31 cellular contexts compared by ENCODE assay signal in the genomic region with DNA sequence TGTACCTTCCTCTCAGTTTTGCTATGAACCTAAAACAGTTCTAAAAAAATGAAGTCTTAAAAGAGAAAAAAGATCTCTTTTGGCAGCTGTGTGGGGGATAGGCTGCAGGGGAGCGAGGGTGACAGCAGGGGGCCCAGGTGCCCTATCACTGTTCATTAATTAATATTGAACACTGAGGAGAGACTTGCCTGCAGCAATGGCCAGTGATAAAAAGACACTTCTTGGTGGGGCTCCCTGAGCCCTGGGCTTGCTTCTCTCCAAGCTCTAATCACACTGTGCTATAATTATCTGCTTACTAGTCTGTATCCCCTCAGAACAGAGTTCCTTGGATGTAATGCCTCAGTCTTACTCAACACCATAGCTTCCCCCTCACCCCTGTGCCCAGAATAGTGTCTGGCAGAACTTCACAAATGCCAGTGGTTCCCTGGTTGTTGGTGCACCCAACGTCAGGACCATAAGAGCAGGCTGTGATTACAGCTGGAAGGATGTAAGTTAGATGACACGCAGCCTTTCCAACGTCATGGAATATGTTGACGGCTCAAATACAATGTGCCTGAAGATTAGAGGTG. TPM values are rescaled to one million over a fixed set of nuclear protein-coding genes. Genes with fewer than 3 reads are reported as not detected.
"Had no signal": no experiment of that assay in that cellular context is flagged by ENCODE, and none has a peak within 500 bp of the region (broad histone marks: within the 10 kb centered on the region; RNA-seq: fewer than 3 reads in every experiment).

No MANE protein-coding gene starts in this region.

- ATAC-seq: activated CD4-positive, alpha-beta T cell treated with anti-CD3 and anti-CD28 coated beads for 36 hours; activated CD4-positive, CD25-positive, alpha-beta regulatory T cell treated with anti-CD3 and anti-CD28 coated beads, Interleukin-2, amount 50 U/mL, for 24 hours; activated CD8-positive, alpha-beta T cell treated with anti-CD3 and anti-CD28 coated beads, Interleukin-2, amount 10 ng/mL, durations not matched to agents 7 days and 5 days; WTC11 had no signal

- H3K27me3 ChIP-seq: ascending aorta, Peyer's patch, SJCRH30 had no signal

- H3K36me3 ChIP-seq: ascending aorta, MG63, Peyer's patch, SJCRH30 had no signal

- H3K4me3 ChIP-seq: ascending aorta, MG63, Peyer's patch, SJCRH30, SK-N-MC had no signal

- H3K27ac ChIP-seq: ascending aorta, Peyer's patch, RWPE1, SJCRH30, SK-N-MC had no signal

- H3K9me3 ChIP-seq: ascending aorta, MG63, Peyer's patch, SJCRH30 had no signal

- DNase-seq: activated CD4-positive, alpha-beta T cell treated with anti-CD3 and anti-CD28 coated beads for 36 hours; activated CD4-positive, alpha-beta T cell treated with anti-CD3 and anti-CD28 coated beads, Interleukin-2, amount 10 ng/mL, durations not matched to agents 7 days and 5 days; activated CD4-positive, alpha-beta T cell treated with anti-CD3 and anti-CD28 coated beads, Interleukin-2, amount 50 U/mL, for 48 hours; activated CD8-positive, alpha-beta T cell treated with anti-CD3 and anti-CD28 coated beads, Interleukin-2, amount 10 ng/mL, durations not matched to agents 7 days and 5 days; activated gamma-delta T cell; activated naive CD4-positive, alpha-beta T cell treated with Interleukin-2 at 50 U/mL for 16 hours; activated naive CD8-positive, alpha-beta T cell treated with anti-CD3 and anti-CD28 coated beads, Interleukin-2, amount 10 ng/mL, durations not matched to agents 7 days and 5 days; activated T-cell treated with anti-CD3 and anti-CD28 coated beads, Interleukin-2, amount 50 U/mL, for 24 hours; amygdala; Karpas-422; KBM-7; MG63; NCI-H1048; NCI-H1105 treated with DMSO at 0.1 percent for 48 hours; NCI-H1436; NCI-H1694; NCI-H1930; NCI-H2081 treated with DMSO at 0.1 percent for 48 hours; NCI-H226; NCI-H524 treated with DMSO at 0.1 percent for 48 hours; Peyer's patch; SHP77; SJCRH30 had no signal

- H3K4me1 ChIP-seq: ascending aorta, Peyer's patch, SJCRH30 had no signal

RNA-seq across cellular contexts. Expression of a gene that starts 52.0 kb away (rescaled TPM):
- total RNA-seq: activated CD4-positive, alpha-beta T cell treated with anti-CD3 and anti-CD28 coated beads for 36 hours; activated CD4-positive, alpha-beta T cell treated with anti-CD3 and anti-CD28 coated beads, Interleukin-2, amount 10 ng/mL, durations not matched to agents 7 days and 5 days; activated CD8-positive, alpha-beta T cell treated with anti-CD3 and anti-CD28 coated beads, Interleukin-2, amount 10 ng/mL, durations not matched to agents 7 days and 5 days; activated naive CD8-positive, alpha-beta T cell treated with anti-CD3 and anti-CD28 coated beads, Interleukin-2, amount 10 ng/mL, durations not matched to agents 7 days and 5 days; activated T-helper 2 cell treated with anti-CD3 and anti-CD28 coated beads, Interferon-gamma antibody, Interleukin-2, Interleukin-4, amounts not matched to agents 10 μg/mL and 5 μg/mL and 100 μg/mL, durations not matched to agents 14 hours and 24 hours and 36 hours; NCI-H460 had no signal
- polyA plus RNA-seq: IgD-negative memory B cell had no signal
